In genomic region chr7:47581442-47581820, GRCh38 we compare ENCODE assay signal across 8 cellular contexts. TPM values are rescaled to one million over a fixed set of nuclear protein-coding genes. Genes with fewer than 3 reads are reported as not detected.
DNase-seq lines count a peak whose midpoint lies in the region; ATAC-seq, FAIRE-seq and TF ChIP-seq lines count a peak whose summit lies in the region.
"Had no signal": no experiment of that assay in that cellular context is flagged by ENCODE, and none has a peak within 500 bp of the region (broad histone marks: within the 10 kb centered on the region; RNA-seq: fewer than 3 reads in every experiment).

No MANE protein-coding gene starts in this region.

- H3K27me3 Mint-ChIP-seq in MCF 10A (ENCODE audit: insufficient read depth, unreplicated experiment), result no peaks in the 10 kb centered on the region

- no peak for ATAC-seq in HG02588 (IDR thresholded peaks at IDR 0.05; ENCODE audit: unreplicated experiment)
- ATAC-seq: T-cell had no signal

- H3K27ac ChIP-seq in Karpas-422 (ENCODE audit: low read length), result peak overlapping the region; percentile 88
- H3K27ac ChIP-seq in liver (ENCODE audit: low read depth in 1 of 2, low read length in 2 of 2), result peak overlapping the region; percentile 95 to 98
- peak overlapping the region; percentile 57 for H3K27ac ChIP-seq in suprapubic skin

- H3K4me1 Mint-ChIP-seq in MCF 10A (ENCODE audit: insufficient read depth, unreplicated experiment), result peaks cover 35% of the 10 kb centered on the region

- peak overlapping the region; percentile 87 for H3K4me3 ChIP-seq in Karpas-422 (ENCODE audit: low read length)
- H3K4me3 ChIP-seq in liver (ENCODE audit: low read depth in 1 of 3, low read length in 3 of 3), result peak overlapping the region; percentile 80 to 89 (median 86)
- peak overlapping the region; percentile 54 for H3K4me3 ChIP-seq in suprapubic skin

- H3K4me1 ChIP-seq in Karpas-422 (ENCODE audit: low read length) (peaks cover 56% of the 10 kb centered on the region), liver (ENCODE audit: control insufficient read depth in 4 of 4, insufficient read depth in 4 of 4, low read length in 3 of 4) (peaks cover 9 to 41% (median 37%) of the 10 kb centered on the region in 4 donors), suprapubic skin (peaks cover 74% of the 10 kb centered on the region)

- peak overlapping the region; percentile 75 for H3K4me2 ChIP-seq in Karpas-422 (ENCODE audit: low read depth, low read length, poor library complexity, severe bottlenecking)

- H3K9me3 Mint-ChIP-seq in MCF 10A (ENCODE audit: unreplicated experiment), result no peaks in the 10 kb centered on the region

- peak overlapping the region; percentile 63; the same call in 1 of the 2 replicates for H2AFZ ChIP-seq in Karpas-422 (ENCODE audit: low read length)

- CTCF ChIA-PET in MCF 10A (lab: Yijun Ruan, JAX), result interaction anchor here (0.6 to 1.1 kb wide), 12 partner anchors 9 to 764 kb away, joined by 3 to 5 read pairs (median 3); no protein-coding TSS in a partner anchor

- no peaks in the 10 kb centered on the region for H3K9me3 ChIP-seq in Karpas-422 (ENCODE audit: low read length)
- H3K9me3 ChIP-seq in liver (ENCODE audit: control insufficient read depth in 4 of 4, low read length in 3 of 4), result no peaks in the 10 kb centered on the region
- H3K9me3 ChIP-seq in suprapubic skin, result no peaks in the 10 kb centered on the region

- H3K27me3 ChIP-seq in Karpas-422 (ENCODE audit: low read length) (no peaks in the 10 kb centered on the region), liver (ENCODE audit: control insufficient read depth in 4 of 4, insufficient read depth in 4 of 4, low read length in 3 of 4) (no peaks in the 10 kb centered on the region), suprapubic skin (peaks cover 13% of the 10 kb centered on the region)

- H3K4me3 Mint-ChIP-seq in MCF 10A (ENCODE audit: unreplicated experiment), result peak overlapping the region; percentile 94

- POLR2A ChIA-PET in MCF 10A (lab: Yijun Ruan, JAX), result interaction anchor here (0.5 to 2.0 kb wide), 13 partner anchors 10 to 511 kb away, joined by 3 to 16 read pairs (median 5); no protein-coding TSS in a partner anchor

- intact Hi-C loops in MCF 10A (cut with micrococcal nuclease), result loop anchor here (1.0 to 5.0 kb wide), 3 partner anchors 86 to 315 kb away; no protein-coding TSS in a partner anchor

- no peak for FAIRE-seq in GM12892 (lab: Jason Lieb, UNC)

- WGBS in liver, result under 1% methylated on average over 36 of the region's 36 CpGs
- 13% methylated on average over 6 of the region's 36 CpGs for WGBS in suprapubic skin

- no peak for TF ChIP-seq EP300 in suprapubic skin (IDR thresholded peaks at IDR 0.05)

- DNase-seq in Karpas-422, result peak; percentile 70
- DNase-seq in MCF 10A (ENCODE audit: unreplicated experiment), result no peak
- peak in 1 of 2 donors; percentile 73 for DNase-seq in suprapubic skin (ENCODE audit: low spot score in 2 of 2)
- no peak for DNase-seq in stimulated activated naive CD4-positive, alpha-beta T cell treated with Interleukin-2 at 50 U/mL for 16 hours (lab: John Stamatoyannopoulos, UW)
- no peak for DNase-seq in GM12892 (ENCODE audit: insufficient read length)
- DNase-seq: T-cell had no signal

- peaks cover 11% of the 10 kb centered on the region for H3K36me3 Mint-ChIP-seq in MCF 10A (ENCODE audit: insufficient read depth, unreplicated experiment)
- H3K36me3 Mint-ChIP-seq: T-cell had no signal

- H3K36me3 ChIP-seq in Karpas-422 (ENCODE audit: insufficient read depth, low read length) (peaks cover 18% of the 10 kb centered on the region), liver (ENCODE audit: control insufficient read depth in 4 of 4, insufficient read depth in 3 of 4, low read depth in 1 of 4, low read length in 3 of 4) (no peaks in the 10 kb centered on the region), suprapubic skin (no peaks in the 10 kb centered on the region)

- no TSS peak for BruUV-seq in MCF 10A (replicated peaks; lab: Mats Ljungman, UMichigan)

- H3K27ac Mint-ChIP-seq in MCF 10A (ENCODE audit: low read depth, unreplicated experiment), result peak overlapping the region; percentile 92
- H3K27ac Mint-ChIP-seq: T-cell had no signal

- H3K79me2 ChIP-seq in Karpas-422 (ENCODE audit: low read length), result peaks cover 50% of the 10 kb centered on the region

- H3K9ac ChIP-seq in Karpas-422 (ENCODE audit: low read length) (peak overlapping the region; percentile 89), liver (ENCODE audit: low read depth in 1 of 2, low read length in 2 of 2) (peak overlapping the region; percentile 60 to 65)

- TF ChIP-seq RAD21 in liver (IDR thresholded peaks at IDR 0.05), result no peak

- TF ChIP-seq CTCF in MCF 10A (IDR thresholded peaks at IDR 0.05; ENCODE audit: unreplicated experiment) (no peak), liver (IDR thresholded peaks at IDR 0.05; ENCODE audit: low read depth, low read length, missing input control) (no peak), suprapubic skin (IDR thresholded peaks at IDR 0.05) (no peak)

- no peaks in the 10 kb centered on the region for H4K20me1 ChIP-seq in Karpas-422 (ENCODE audit: insufficient read depth, low read depth, low read length)

- TF ChIP-seq POLR2A in suprapubic skin (IDR thresholded peaks at IDR 0.05) (no peak), GM12892 (IDR thresholded peaks at IDR 0.05; ENCODE audit: low read depth, low read length) (no peak)

- H3K9me2 ChIP-seq in Karpas-422 (replicated peaks; ENCODE audit: insufficient read depth, low read length), result no peaks in the 10 kb centered on the region

TF ChIP-seq in liver, 16 proteins besides CTCF, POLR2A, EP300 and RAD21:
- TF ChIP-seq FOXA1 (IDR thresholded peaks at IDR 0.05) (no peak), HNF4A (conservative IDR thresholded peaks at IDR 0.05) (peak; percentile 73 to 80), EGR1 (IDR thresholded peaks at IDR 0.05; ENCODE audit: low read depth in 2 of 2) (no peak), RXRA (IDR thresholded peaks at IDR 0.05) (peak in 1 of 2 donors; percentile 25), HNF4G (IDR thresholded peaks at IDR 0.05) (peak; percentile 43), MAX (IDR thresholded peaks at IDR 0.05) (no peak)

RNA-seq across cellular contexts. Expression of gene TNS3, which starts 0.5 kb away (rescaled TPM):
- 56.6 and 60.5 TPM in 2 replicates for total RNA-seq in Karpas-422 (2014; rRNA removed; shearing (Covaris generic); ENCODE audit: low replicate concordance)
- 30.1 and 33.3 TPM in 2 replicates for total RNA-seq in MCF 10A (2022)
- 100 to 1,000 TPM in 1 of 2 donors, 10 to 100 TPM in 1; 27.8 to 100 TPM for total RNA-seq in liver
- 10 to 100 TPM; 16.8 to 31.2 TPM for polyA plus RNA-seq in liver
- 10 to 100 TPM; 14.3 to 53.0 (median 31.9) TPM for total RNA-seq in suprapubic skin
- 2.6 TPM for polyA plus RNA-seq in GM12892 (2012; ENCODE audit: missing spikeins)
